ENCODE assay signal across 8 cellular contexts in genomic region chr9:92668746-92669526, GRCh38. TPM values are rescaled to one million over a fixed set of nuclear protein-coding genes. Genes with fewer than 3 reads are reported as not detected.
DNase-seq lines count a peak whose midpoint lies in the region; ATAC-seq and TF ChIP-seq lines count a peak whose summit lies in the region.

No MANE protein-coding gene starts in this region.

- CTCF ChIA-PET in activated CD4-positive, alpha-beta memory T cell treated with anti-CD3 and anti-CD28 coated beads for 36 hours (lab: Charles Lee), result interaction anchor here (0.7 to 1.3 kb wide), 3 partner anchors 38 to 140 kb away, joined by 3 read pairs; no protein-coding TSS in a partner anchor
- CTCF ChIA-PET in naive thymus-derived CD4-positive, alpha-beta T cell (lab: Charles Lee), result no interaction called here

- no peaks in the 10 kb centered on the region for H3K9me3 ChIP-seq in naive thymus-derived CD4-positive, alpha-beta T cell (ENCODE audit: control insufficient read depth in 2 of 3, low read length in 3 of 3)

- POLR2A ChIA-PET in activated CD4-positive, alpha-beta memory T cell treated with anti-CD3 and anti-CD28 coated beads for 36 hours (lab: Charles Lee), result no interaction called here
- POLR2A ChIA-PET in naive thymus-derived CD4-positive, alpha-beta T cell (lab: Charles Lee), result no interaction called here

- peak overlapping the region; percentile 53 for H3K27ac Mint-ChIP-seq in activated CD4-positive, alpha-beta memory T cell treated with anti-CD3 and anti-CD28 coated beads for 36 hours
- H3K27ac Mint-ChIP-seq in naive thymus-derived CD4-positive, alpha-beta T cell, result peak overlapping the region; percentile 72 to 97 (median 91)

- H3K9me3 Mint-ChIP-seq in activated CD4-positive, alpha-beta memory T cell treated with anti-CD3 and anti-CD28 coated beads for 36 hours, result no peaks in the 10 kb centered on the region
- H3K9me3 Mint-ChIP-seq in naive thymus-derived CD4-positive, alpha-beta T cell, result peaks cover 0 to 2% (median 0%) of the 10 kb centered on the region in 11 donors

- peak overlapping the region; percentile 100 for H3K4me3 ChIP-seq in naive thymus-derived CD4-positive, alpha-beta T cell (ENCODE audit: low read length)

- no peak for ATAC-seq in naive thymus-derived CD4-positive, alpha-beta T cell

- no peak for TF ChIP-seq CTCF in C4-2B (conservative IDR thresholded peaks at IDR 0.05)

- H3K27ac ChIP-seq in C4-2B (peak overlapping the region; percentile 84), substantia nigra (ENCODE audit: low read depth, low read length, poor library complexity, severe bottlenecking) (peak overlapping the region; percentile 79)
- H3K27ac ChIP-seq in naive thymus-derived CD4-positive, alpha-beta T cell (ENCODE audit: low read depth, low read length), result peak overlapping the region; percentile 91

- H3K4me1 ChIP-seq in naive thymus-derived CD4-positive, alpha-beta T cell (ENCODE audit: control insufficient read depth in 2 of 2, insufficient read depth in 2 of 2, low read length in 2 of 2), result peaks cover 22 to 33% of the 10 kb centered on the region in 2 donors

- H3K36me3 ChIP-seq in naive thymus-derived CD4-positive, alpha-beta T cell (ENCODE audit: control insufficient read depth in 2 of 3, insufficient read depth in 3 of 3, low read length in 3 of 3), result peaks cover 0 to 21% (median 0%) of the 10 kb centered on the region in 3 experiments

- H3K27me3 Mint-ChIP-seq in activated CD4-positive, alpha-beta memory T cell treated with anti-CD3 and anti-CD28 coated beads for 36 hours, result no peaks in the 10 kb centered on the region
- H3K27me3 Mint-ChIP-seq in naive thymus-derived CD4-positive, alpha-beta T cell, result no peaks in the 10 kb centered on the region

- peak overlapping the region; percentile 95 for H3K4me3 Mint-ChIP-seq in activated CD4-positive, alpha-beta memory T cell treated with anti-CD3 and anti-CD28 coated beads for 36 hours
- peak overlapping the region; percentile 83 to 98 (median 95) for H3K4me3 Mint-ChIP-seq in naive thymus-derived CD4-positive, alpha-beta T cell

- peaks cover 41% of the 10 kb centered on the region for H3K4me1 Mint-ChIP-seq in activated CD4-positive, alpha-beta memory T cell treated with anti-CD3 and anti-CD28 coated beads for 36 hours (ENCODE audit: low read depth)
- peaks cover 33 to 56% (median 43%) of the 10 kb centered on the region in 7 donors for H3K4me1 Mint-ChIP-seq in naive thymus-derived CD4-positive, alpha-beta T cell

- DNase-seq in HT1080 (ENCODE audit: low read depth) (peak; percentile 35), erythroblast (lab: John Stamatoyannopoulos, UW) (peak; percentile 42 to 50), substantia nigra (lab: John Stamatoyannopoulos, UW) (no peak), NCI-H774 (lab: John Stamatoyannopoulos, UW) (no peak), superior temporal gyrus (ENCODE audit: extremely low spot score) (no peak)
- peak; percentile 57 for DNase-seq in activated CD4-positive, alpha-beta memory T cell treated with anti-CD3 and anti-CD28 coated beads for 36 hours
- peak in 4 of 9 donors; percentile 5 to 45 (median 17) for DNase-seq in naive thymus-derived CD4-positive, alpha-beta T cell

- no peak for TF ChIP-seq POLR2A in erythroblast (IDR thresholded peaks at IDR 0.05; ENCODE audit: low read length)

- intact Hi-C loops in activated CD4-positive, alpha-beta memory T cell treated with anti-CD3 and anti-CD28 coated beads for 36 hours (cut with micrococcal nuclease), result no loop called here
- intact Hi-C loops in naive thymus-derived CD4-positive, alpha-beta T cell (cut with micrococcal nuclease), result no loop called here

- peaks cover 6% of the 10 kb centered on the region for H3K36me3 Mint-ChIP-seq in activated CD4-positive, alpha-beta memory T cell treated with anti-CD3 and anti-CD28 coated beads for 36 hours
- H3K36me3 Mint-ChIP-seq in naive thymus-derived CD4-positive, alpha-beta T cell, result peaks cover 0 to 8% (median 3%) of the 10 kb centered on the region in 5 donors

- H3K27me3 ChIP-seq in naive thymus-derived CD4-positive, alpha-beta T cell (ENCODE audit: control insufficient read depth in 2 of 2, insufficient read depth in 2 of 2, low read length in 2 of 2), result no peaks in the 10 kb centered on the region

RNA-seq across cellular contexts. Expression of gene IPPK, which starts 1.0 kb away (rescaled TPM):
- total RNA-seq in HT1080 (2014; rRNA removed; shearing (Covaris generic)), result 21.5 and 25.0 TPM in 2 replicates
- polyA plus RNA-seq in HT1080 (2015; cell fraction: cytosol; rRNA removed), result 17.2 and 21.7 TPM in 2 replicates
- polyA plus RNA-seq in HT1080 (2015; cell fraction: nucleus; rRNA removed), result 39.0 and 48.2 TPM in 2 replicates
- 10 to 100 TPM; 10.8 to 11.0 TPM for total RNA-seq in activated CD4-positive, alpha-beta memory T cell treated with anti-CD3 and anti-CD28 coated beads for 36 hours
- total RNA-seq in naive thymus-derived CD4-positive, alpha-beta T cell, result 10 to 100 TPM in 1 of 5 experiments, 1 to 10 TPM in 4; 5.9 to 12.8 (median 7.4) TPM
- 1 to 10 TPM; 2.8 to 9.8 TPM for polyA plus RNA-seq in naive thymus-derived CD4-positive, alpha-beta T cell

Comparison
In these comparisons a context has a peak if more than half of its experiments do, and no peak if none do; other contexts are left out.
1. DNase-seq: peak in HT1080 (single experiment), activated CD4-positive, alpha-beta memory T cell treated with anti-CD3 and anti-CD28 coated beads for 36 hours (single experiment) and erythroblast (2 of 2); none in substantia nigra (0 of 49), NCI-H774 (single experiment) and superior temporal gyrus (single experiment).
2. Peak in every context shown above with its lines, with median percentiles within 50 percentile points of each other: H3K27ac ChIP-seq.